ENCODE assay signal across 8 cellular contexts in the genomic region with DNA sequence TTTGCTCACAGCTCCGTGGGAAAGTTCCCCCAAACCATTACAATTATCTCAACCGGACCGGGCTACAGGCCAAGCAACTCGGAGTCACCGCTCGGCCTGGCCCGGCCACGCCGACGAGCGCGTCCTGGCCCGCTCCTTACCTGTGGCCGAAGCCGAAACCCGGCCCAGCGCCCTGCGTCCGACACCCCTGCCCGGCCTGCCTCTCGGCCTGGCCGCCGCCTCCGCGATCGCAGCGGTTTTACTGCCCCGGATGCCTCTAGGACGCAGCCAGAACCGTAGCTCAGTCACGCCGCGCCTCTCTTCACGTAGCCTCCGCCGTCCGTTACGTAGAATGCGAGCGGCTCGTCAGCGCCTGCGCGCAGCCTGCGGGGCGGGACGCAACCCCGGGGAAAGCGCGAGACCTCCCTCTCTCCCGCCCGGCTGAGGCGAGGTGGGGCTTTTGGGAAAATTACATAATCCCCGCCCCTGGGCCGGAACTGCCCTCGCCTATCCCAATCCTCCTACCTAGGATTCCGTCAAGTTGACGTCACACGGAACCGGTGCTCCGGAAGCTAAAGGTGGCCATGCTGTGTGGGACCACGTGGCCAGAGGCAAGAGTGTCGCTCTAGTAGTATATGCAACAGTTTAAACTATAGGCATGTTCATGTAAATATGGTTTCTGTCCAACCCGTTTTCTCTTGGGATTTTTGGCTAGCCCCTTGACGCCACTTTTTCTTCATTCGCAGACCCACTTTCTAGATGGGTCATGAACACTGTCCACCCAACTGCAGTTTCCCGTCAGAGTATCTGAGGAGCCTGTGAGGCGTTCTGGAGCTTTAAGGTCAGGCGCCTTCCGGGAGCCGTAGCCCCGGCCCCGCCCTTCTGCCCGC.
A peak's percentile ranks its signal among the peaks of the same experiment; 100 is the strongest.
DNase-seq lines count a peak whose midpoint lies in the region; ATAC-seq lines count a peak whose summit lies in the region.

A gene with protein sequence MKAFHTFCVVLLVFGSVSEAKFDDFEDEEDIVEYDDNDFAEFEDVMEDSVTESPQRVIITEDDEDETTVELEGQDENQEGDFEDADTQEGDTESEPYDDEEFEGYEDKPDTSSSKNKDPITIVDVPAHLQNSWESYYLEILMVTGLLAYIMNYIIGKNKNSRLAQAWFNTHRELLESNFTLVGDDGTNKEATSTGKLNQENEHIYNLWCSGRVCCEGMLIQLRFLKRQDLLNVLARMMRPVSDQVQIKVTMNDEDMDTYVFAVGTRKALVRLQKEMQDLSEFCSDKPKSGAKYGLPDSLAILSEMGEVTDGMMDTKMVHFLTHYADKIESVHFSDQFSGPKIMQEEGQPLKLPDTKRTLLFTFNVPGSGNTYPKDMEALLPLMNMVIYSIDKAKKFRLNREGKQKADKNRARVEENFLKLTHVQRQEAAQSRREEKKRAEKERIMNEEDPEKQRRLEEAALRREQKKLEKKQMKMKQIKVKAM (minus strand): TSS at position 326 of the 869 bp plus-strand sequence. CDS start 7,422 bp downstream, outside the sequence.

- DNase-seq in C1 segment of cervical spinal cord (lab: John Stamatoyannopoulos, UW) (peak; percentile 86 to 100 (median 97)), NCI-H748 treated with DMSO at 0.1 percent for 48 hours (lab: John Stamatoyannopoulos, UW) (peak; percentile 97), dedifferentiated amniotic fluid mesenchymal stem cell (ENCODE audit: extremely low spot score) (peak; percentile 99), left kidney (ENCODE audit: low read depth, low spot score) (peak; percentile 100)
- DNase-seq in activated CD4-positive, alpha-beta T cell treated with anti-CD3 and anti-CD28 coated beads, Interleukin-2, amount 50 U/mL, for 24 hours (ENCODE audit: low read depth in 1 of 2, low spot score in 1 of 2) = peak; percentile 97 to 98
- DNase-seq in stimulated activated CD4-positive, alpha-beta T cell treated with anti-CD3 and anti-CD28 coated beads, Interleukin-2, amount 100 ng/mL, for 24 hours = peak; percentile 96 to 98

- ATAC-seq in GM19372 (IDR thresholded peaks at IDR 0.05; ENCODE audit: low read depth, unreplicated experiment) (peak; percentile 75), HG03558 (IDR thresholded peaks at IDR 0.05; ENCODE audit: extremely low read depth, unreplicated experiment) (peak; percentile 72)

Comparison
In these comparisons a context has a peak if more than half of its experiments do, and no peak if none do; other contexts are left out.
1. Peak in every context shown above with its lines: DNase-seq and ATAC-seq.